ENCODE assay signal across 8 cellular contexts in genomic region chr1:192807968-192808587, GRCh38. TPM values are rescaled to one million over a fixed set of nuclear protein-coding genes. Genes with fewer than 3 reads are reported as not detected.
DNase-seq lines count a peak whose midpoint lies in the region; ATAC-seq, FAIRE-seq and TF ChIP-seq lines count a peak whose summit lies in the region.

No MANE protein-coding gene starts in this region.

- peak overlapping the region; percentile 44 for H3K4ac ChIP-seq in neuronal stem cell (ENCODE audit: low read length)

- H3K27ac Mint-ChIP-seq in T-helper 2 cell treated with Interferon-gamma antibody and Interleukin-4, amounts not matched to agents 5 μg/mL and 100 μg/mL, for 36 hours, result peak overlapping the region; percentile 71

- H3K4me3 Mint-ChIP-seq in T-helper 2 cell treated with Interferon-gamma antibody and Interleukin-4, amounts not matched to agents 5 μg/mL and 100 μg/mL, for 36 hours, result peak overlapping the region; percentile 96

- H3K27me3 Mint-ChIP-seq in T-helper 2 cell treated with Interferon-gamma antibody and Interleukin-4, amounts not matched to agents 5 μg/mL and 100 μg/mL, for 36 hours (ENCODE audit: low read depth), result peaks cover 13% of the 10 kb centered on the region

- peak overlapping the region; percentile 70 for H3K4me2 ChIP-seq in neuronal stem cell (ENCODE audit: insufficient read depth, low read length, poor library complexity, severe bottlenecking)

- 3 to 4% methylated on average over 5 to 9 of the region's 13 CpGs for WGBS in esophagus squamous epithelium, 2 donors
- WGBS in neuronal stem cell (ENCODE audit: extremely low coverage in 2 of 2, insufficient read length in 2 of 2, insufficient replicate concordance in 1 of 2), 2 donors, result no CpG with 5 or more reads among the region's 13 CpGs

- no peak for TF ChIP-seq POLR2A in esophagus squamous epithelium (IDR thresholded peaks at IDR 0.05)

- H3K79me1 ChIP-seq in neuronal stem cell (ENCODE audit: low read depth, low read length), result no peaks in the 10 kb centered on the region

- peaks cover 4% of the 10 kb centered on the region for H3K36me3 Mint-ChIP-seq in T-helper 2 cell treated with Interferon-gamma antibody and Interleukin-4, amounts not matched to agents 5 μg/mL and 100 μg/mL, for 36 hours (ENCODE audit: low read depth)

- peak overlapping the region; percentile 90 for H3K18ac ChIP-seq in neuronal stem cell (ENCODE audit: low read length)

- H2BK5ac ChIP-seq in neuronal stem cell (ENCODE audit: low read length), result no peak overlapping the region

- no peak overlapping the region for H3K14ac ChIP-seq in neuronal stem cell (ENCODE audit: low read length)

- no peak overlapping the region for H4K8ac ChIP-seq in neuronal stem cell (ENCODE audit: low read depth, low read length)

- peak overlapping the region; percentile 52 for H3K23ac ChIP-seq in neuronal stem cell (ENCODE audit: low read depth, low read length, poor library complexity)

- FAIRE-seq in HTR-8/SVneo (lab: Jason Lieb, UNC), result no peak

- no peak overlapping the region for H4K91ac ChIP-seq in neuronal stem cell (ENCODE audit: low read depth, low read length, poor library complexity)

- H3K27ac ChIP-seq in esophagus squamous epithelium (peak overlapping the region; percentile 84 to 96 (median 90)), neuronal stem cell (replicated peaks; ENCODE audit: low read length) (peak overlapping the region; percentile 75)

- intact Hi-C loops in esophagus squamous epithelium (cut with DNase I), result loop anchor here (5.0 kb wide), 2 partner anchors 204 to 314 kb away; partner anchors contain the start of gene CDC73

- H3K36me3 ChIP-seq in esophagus squamous epithelium, result peaks cover 0 to 20% (median 0%) of the 10 kb centered on the region in 3 donors
- peaks cover 0 to 19% of the 10 kb centered on the region in 2 donors for H3K36me3 ChIP-seq in neuronal stem cell (replicated peaks in 1 of 2; ENCODE audit: control insufficient read depth in 2 of 2, insufficient read depth in 2 of 2, low read length in 2 of 2)

- peaks cover 0 to 42% (median 13%) of the 10 kb centered on the region in 3 donors for H3K4me1 ChIP-seq in esophagus squamous epithelium
- H3K4me1 ChIP-seq in neuronal stem cell (ENCODE audit: control insufficient read depth in 2 of 2, insufficient read depth in 1 of 2, low read depth in 1 of 2, low read length in 2 of 2), result peaks cover 1 to 2% of the 10 kb centered on the region in 2 donors

- H2AFZ ChIP-seq in neuronal stem cell (ENCODE audit: low read length), result peak overlapping the region; percentile 93

- H3K9me3 ChIP-seq in esophagus squamous epithelium (no peaks in the 10 kb centered on the region), neuronal stem cell (replicated peaks in 1 of 2; ENCODE audit: control insufficient read depth in 2 of 2, insufficient read depth in 1 of 2, low read depth in 1 of 2, low read length in 2 of 2) (no peaks in the 10 kb centered on the region)

- no peak overlapping the region for H2BK12ac ChIP-seq in neuronal stem cell (ENCODE audit: low read length)

- no peak overlapping the region for H2AK5ac ChIP-seq in neuronal stem cell (ENCODE audit: low read depth, low read length)

- no peak for TF ChIP-seq CTCF in esophagus squamous epithelium (IDR thresholded peaks at IDR 0.05)

- H2BK120ac ChIP-seq in neuronal stem cell (ENCODE audit: low read depth, low read length), result no peak overlapping the region

- H3K27me3 ChIP-seq in esophagus squamous epithelium (no peaks in the 10 kb centered on the region), neuronal stem cell (ENCODE audit: control insufficient read depth in 3 of 3, insufficient read depth in 3 of 3, low read depth in 1 of 3, low read length in 3 of 3) (peaks cover 0 to 3% (median 0%) of the 10 kb centered on the region in 3 experiments)

- ATAC-seq in HG02938 (IDR thresholded peaks at IDR 0.05; ENCODE audit: unreplicated experiment) (no peak), GM21390 (IDR thresholded peaks at IDR 0.05; ENCODE audit: unreplicated experiment) (no peak)

- no peak overlapping the region for H2BK15ac ChIP-seq in neuronal stem cell (ENCODE audit: low read length)

- H3K9ac ChIP-seq in neuronal stem cell (ENCODE audit: low read depth, low read length, poor library complexity), result no peak overlapping the region

- peaks cover 27% of the 10 kb centered on the region for H3K4me1 Mint-ChIP-seq in T-helper 2 cell treated with Interferon-gamma antibody and Interleukin-4, amounts not matched to agents 5 μg/mL and 100 μg/mL, for 36 hours (ENCODE audit: low read depth)

- peak overlapping the region; percentile 48 to 86 (median 72) for H3K4me3 ChIP-seq in esophagus squamous epithelium
- peak overlapping the region; percentile 79 to 91 for H3K4me3 ChIP-seq in neuronal stem cell (ENCODE audit: low read length in 2 of 2)

- no peaks in the 10 kb centered on the region for H3K9me3 Mint-ChIP-seq in T-helper 2 cell treated with Interferon-gamma antibody and Interleukin-4, amounts not matched to agents 5 μg/mL and 100 μg/mL, for 36 hours

- peak in 2 of 3 experiments; percentile 2 to 4 for DNase-seq in stimulated activated CD4-positive, alpha-beta T cell treated with anti-CD3 and anti-CD28 coated beads, TNF-alpha, amount 100 ng/mL, for 24 hours (ENCODE audit: low read depth in 3 of 3)
- DNase-seq in stimulated activated CD4-positive, alpha-beta T cell treated with anti-CD3 and anti-CD28 coated beads, Interleukin-12 subunit alpha, Interleukin-12 subunit beta, amount 100 ng/mL, for 4 hours, result no peak
- no peak for DNase-seq in T-helper 2 cell treated with Interferon-gamma antibody and Interleukin-4, amounts not matched to agents 5 μg/mL and 100 μg/mL, for 36 hours (ENCODE audit: low spot score)
- DNase-seq in esophagus squamous epithelium (lab: John Stamatoyannopoulos, UW) (peak; percentile 21), neuronal stem cell (ENCODE audit: low spot score) (no peak), HTR-8/SVneo (ENCODE audit: insufficient read length, low spot score) (no peak)

RNA-seq across cellular contexts. Expression of gene RGS2, which starts 0.8 kb away (rescaled TPM):
- 100 to 1,000 TPM in 1 of 4 donors, 10 to 100 TPM in 2, 1 to 10 TPM in 1; 7.9 to 115 (median 26.6) TPM for total RNA-seq in esophagus squamous epithelium
- 15.3 TPM for polyA plus RNA-seq in neuronal stem cell (2013, experiment 1 of 2)
- polyA plus RNA-seq in neuronal stem cell (2013, experiment 2 of 2), result 15.3 TPM

Comparison
In these comparisons a context has a peak if more than half of its experiments do, and no peak if none do; other contexts are left out.
1. DNase-seq: peak in stimulated activated CD4-positive, alpha-beta T cell treated with anti-CD3 and anti-CD28 coated beads, TNF-alpha, amount 100 ng/mL, for 24 hours (2 of 3) and esophagus squamous epithelium (single experiment); none in stimulated activated CD4-positive, alpha-beta T cell treated with anti-CD3 and anti-CD28 coated beads, Interleukin-12 subunit alpha, Interleukin-12 subunit beta, amount 100 ng/mL, for 4 hours (single experiment), T-helper 2 cell treated with Interferon-gamma antibody and Interleukin-4, amounts not matched to agents 5 μg/mL and 100 μg/mL, for 36 hours (single experiment), neuronal stem cell (single experiment) and HTR-8/SVneo (single experiment).